In genomic region chr20:45910670-45911485, GRCh38 we compare ENCODE assay signal across 8 cellular contexts. TPM values are rescaled to one million over a fixed set of nuclear protein-coding genes. Genes with fewer than 3 reads are reported as not detected.
DNase-seq lines count a peak whose midpoint lies in the region; ATAC-seq and TF ChIP-seq lines count a peak whose summit lies in the region.

No MANE protein-coding gene starts in this region.

- H3F3A ChIP-seq in Loucy (ENCODE audit: low read depth): no peaks in the 10 kb centered on the region

- H3K4me1 ChIP-seq in Loucy (ENCODE audit: insufficient read depth, low read length, poor library complexity, severe bottlenecking): peaks cover 9% of the 10 kb centered on the region

- TF ChIP-seq CTCF in Loucy (conservative IDR thresholded peaks at IDR 0.05; ENCODE audit: low read length) (no peak), astrocyte of the cerebellum (IDR thresholded peaks at IDR 0.05; ENCODE audit: low read depth, low read length, missing control alignments) (no peak)

- no peaks in the 10 kb centered on the region for H3K27me3 ChIP-seq in Loucy (ENCODE audit: insufficient read depth, low read length, poor library complexity, severe bottlenecking)

- ATAC-seq in GM18520 (IDR thresholded peaks at IDR 0.05; ENCODE audit: unreplicated experiment): no peak

- peak overlapping the region; percentile 21 for H3K9ac ChIP-seq in Loucy (ENCODE audit: low read depth, low read length, poor library complexity, severe bottlenecking)

- H3K79me2 ChIP-seq in Loucy (ENCODE audit: insufficient read depth, low read length): no peaks in the 10 kb centered on the region

- H3K4me2 ChIP-seq in Loucy (ENCODE audit: low read depth, low read length, poor library complexity, severe bottlenecking): peak overlapping the region; percentile 73

- peak overlapping the region; percentile 67 for H3K4me3 ChIP-seq in Loucy (ENCODE audit: low read length, poor library complexity, severe bottlenecking)
- H3K4me3 ChIP-seq in astrocyte of the cerebellum (ENCODE audit: low read depth, low read length): peak overlapping the region; percentile 49

- DNase-seq in G401 (ENCODE audit: low spot score) (peak; percentile 85), GOT3 (lab: John Stamatoyannopoulos, UW) (peak; percentile 92), T-helper 22 cell (ENCODE audit: low read depth) (peak; percentile 77), astrocyte of the cerebellum (ENCODE audit: low read depth) (peak; percentile 99), hypothalamus (lab: John Stamatoyannopoulos, UW) (peak in 49 of 51 donors; percentile 13 to 94 (median 76)), retina (peak; percentile 91)

- H3K36me3 ChIP-seq in Loucy (ENCODE audit: insufficient read depth, low read length): no peaks in the 10 kb centered on the region

- peak overlapping the region; percentile 30 for H2AFZ ChIP-seq in Loucy (ENCODE audit: low read length)

- H3K9me3 ChIP-seq in Loucy (ENCODE audit: insufficient read depth, low read depth, low read length): no peaks in the 10 kb centered on the region

- H3K9me2 ChIP-seq in Loucy (replicated peaks; ENCODE audit: low read depth, low read length): no peaks in the 10 kb centered on the region

- no peaks in the 10 kb centered on the region for H4K20me1 ChIP-seq in Loucy (ENCODE audit: insufficient read depth, low read length, poor library complexity, severe bottlenecking)

- in situ Hi-C loops in G401 (cut with HindIII; ENCODE audit: low sequenced_read_pairs): no loop called here
- in situ Hi-C loops in astrocyte of the cerebellum (cut with HindIII; ENCODE audit: low sequenced_read_pairs): no loop called here

RNA-seq across cellular contexts. Expression of gene PLTP, which starts 1.1 kb away (rescaled TPM):
- total RNA-seq in G401 (2014; rRNA removed; shearing (Covaris generic)): 129 and 156 TPM in 2 replicates

RNA-seq across cellular contexts. Expression of gene CTSA, which starts 19.7 kb away (rescaled TPM):
- total RNA-seq in G401 (2014; rRNA removed; shearing (Covaris generic)): 20.7 and 28.9 TPM in 2 replicates

RNA-seq across cellular contexts. Expression of gene NEURL2, which starts 19.9 kb away (rescaled TPM):
- total RNA-seq in G401 (2014; rRNA removed; shearing (Covaris generic)): 6.6 and 7.0 TPM in 2 replicates

RNA-seq across cellular contexts. Expression of gene SPATA25, which starts 23.5 kb away (rescaled TPM):
- 1.0 TPM in 1 of 2 replicates, not detected in the other for total RNA-seq in G401 (2014; rRNA removed; shearing (Covaris generic))

RNA-seq across cellular contexts. Expression of gene PCIF1, which starts 23.6 kb away (rescaled TPM):
- total RNA-seq in G401 (2014; rRNA removed; shearing (Covaris generic)): 11.6 and 17.7 TPM in 2 replicates
